1 cellular context compared by ENCODE assay signal in the genomic region with DNA sequence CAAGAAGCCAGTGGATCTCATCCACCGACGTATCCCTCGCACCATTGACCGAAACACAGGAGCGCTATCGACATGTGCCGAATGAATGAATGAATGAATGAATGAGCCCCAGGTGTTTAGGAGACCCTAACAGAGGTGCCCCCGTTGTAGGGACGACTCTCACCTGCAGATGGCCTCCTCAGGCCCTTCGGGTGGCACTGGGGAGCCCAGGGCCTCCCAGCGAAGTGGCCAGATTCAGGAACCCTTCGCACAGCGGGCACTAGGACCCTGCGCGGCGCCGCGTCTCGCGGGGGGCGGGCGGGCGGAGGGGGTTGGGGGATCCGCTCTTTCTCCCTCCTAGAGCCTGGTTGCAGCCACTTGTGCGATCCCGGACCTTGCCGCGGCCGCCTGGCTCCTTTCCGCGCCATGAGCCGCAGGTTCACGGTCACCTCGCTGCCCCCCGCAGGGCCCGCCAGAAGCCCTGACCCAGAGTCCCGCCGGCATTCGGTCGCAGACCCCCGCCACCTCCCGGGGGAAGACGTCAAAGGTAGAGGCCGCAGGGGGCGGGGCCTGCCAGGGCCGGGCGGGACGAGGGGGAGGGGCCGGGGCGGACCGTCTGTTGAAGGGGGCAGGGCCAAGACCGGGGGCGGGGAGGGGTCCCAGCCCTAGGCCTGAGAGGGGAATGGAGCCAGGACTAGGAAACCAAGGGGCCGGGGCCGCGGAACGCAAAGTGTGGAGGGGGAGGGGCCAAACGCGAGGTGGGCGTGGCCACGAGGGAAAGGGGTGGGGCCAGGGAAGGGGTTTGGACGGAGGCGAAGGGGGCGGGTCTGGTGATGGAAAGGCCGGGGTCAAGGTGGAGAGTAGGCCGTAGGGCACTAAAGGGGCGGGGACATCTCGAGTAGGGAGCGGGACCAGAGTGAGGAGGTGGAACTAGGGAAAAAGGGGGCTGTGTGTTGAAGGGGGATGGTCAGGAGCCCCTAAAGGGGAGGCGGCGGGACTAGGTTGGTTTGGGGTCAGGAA.
TF ChIP-seq lines count a peak whose summit lies in the region.

No MANE protein-coding gene starts in this region.

TF ChIP-seq in HEK293, 187 proteins besides CTCF, POLR2A, EP300 and RAD21 (continued from another document and continues in another):
- TF ChIP-seq ZSCAN30 (tag by site-specific recombination; IDR thresholded peaks at IDR 0.05): 0 out of 2 replicates have a peak, but pooled peaks have one; percentile 28
- no peak for TF ChIP-seq ZNF37A (tag by site-specific recombination; IDR thresholded peaks at IDR 0.05)
- no peak for TF ChIP-seq PRDM1 (tag by site-specific recombination; IDR thresholded peaks at IDR 0.05)
- TF ChIP-seq ZNF521 (tag by site-specific recombination; IDR thresholded peaks at IDR 0.05): no peak
- TF ChIP-seq, protein P1, sequence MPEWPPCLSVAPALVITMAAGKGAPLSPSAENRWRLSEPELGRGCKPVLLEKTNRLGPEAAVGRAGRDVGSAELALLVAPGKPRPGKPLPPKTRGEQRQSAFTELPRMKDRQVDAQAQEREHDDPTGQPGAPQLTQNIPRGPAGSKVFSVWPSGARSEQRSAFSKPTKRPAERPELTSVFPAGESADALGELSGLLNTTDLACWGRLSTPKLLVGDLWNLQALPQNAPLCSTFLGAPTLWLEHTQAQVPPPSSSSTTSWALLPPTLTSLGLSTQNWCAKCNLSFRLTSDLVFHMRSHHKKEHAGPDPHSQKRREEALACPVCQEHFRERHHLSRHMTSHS (tag by site-specific recombination; IDR thresholded peaks at IDR 0.05): no peak
- no peak for TF ChIP-seq ZNF16 (tag by site-specific recombination; IDR thresholded peaks at IDR 0.05; ENCODE audit: low read depth)
- TF ChIP-seq ZNF311 (tag by site-specific recombination; IDR thresholded peaks at IDR 0.05; ENCODE audit: borderline replicate concordance): no peak
- TF ChIP-seq BCL11B (tag by site-specific recombination; IDR thresholded peaks at IDR 0.05; ENCODE audit: low read depth): no peak
- TF ChIP-seq ZNF394 (tag by site-specific recombination; IDR thresholded peaks at IDR 0.05; ENCODE audit: borderline replicate concordance): no peak
- TF ChIP-seq, protein P2, sequence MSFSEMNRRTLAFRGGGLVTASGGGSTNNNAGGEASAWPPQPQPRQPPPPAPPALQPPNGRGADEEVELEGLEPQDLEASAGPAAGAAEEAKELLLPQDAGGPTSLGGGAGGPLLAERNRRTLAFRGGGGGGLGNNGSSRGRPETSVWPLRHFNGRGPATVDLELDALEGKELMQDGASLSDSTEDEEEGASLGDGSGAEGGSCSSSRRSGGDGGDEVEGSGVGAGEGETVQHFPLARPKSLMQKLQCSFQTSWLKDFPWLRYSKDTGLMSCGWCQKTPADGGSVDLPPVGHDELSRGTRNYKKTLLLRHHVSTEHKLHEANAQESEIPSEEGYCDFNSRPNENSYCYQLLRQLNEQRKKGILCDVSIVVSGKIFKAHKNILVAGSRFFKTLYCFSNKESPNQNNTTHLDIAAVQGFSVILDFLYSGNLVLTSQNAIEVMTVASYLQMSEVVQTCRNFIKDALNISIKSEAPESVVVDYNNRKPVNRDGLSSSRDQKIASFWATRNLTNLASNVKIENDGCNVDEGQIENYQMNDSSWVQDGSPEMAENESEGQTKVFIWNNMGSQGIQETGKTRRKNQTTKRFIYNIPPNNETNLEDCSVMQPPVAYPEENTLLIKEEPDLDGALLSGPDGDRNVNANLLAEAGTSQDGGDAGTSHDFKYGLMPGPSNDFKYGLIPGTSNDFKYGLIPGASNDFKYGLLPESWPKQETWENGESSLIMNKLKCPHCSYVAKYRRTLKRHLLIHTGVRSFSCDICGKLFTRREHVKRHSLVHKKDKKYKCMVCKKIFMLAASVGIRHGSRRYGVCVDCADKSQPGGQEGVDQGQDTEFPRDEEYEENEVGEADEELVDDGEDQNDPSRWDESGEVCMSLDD (tag by site-specific recombination; IDR thresholded peaks at IDR 0.05): no peak
- no peak for TF ChIP-seq ZNF510 (tag by site-specific recombination; IDR thresholded peaks at IDR 0.05; ENCODE audit: insufficient replicate concordance)
- TF ChIP-seq, protein P3, sequence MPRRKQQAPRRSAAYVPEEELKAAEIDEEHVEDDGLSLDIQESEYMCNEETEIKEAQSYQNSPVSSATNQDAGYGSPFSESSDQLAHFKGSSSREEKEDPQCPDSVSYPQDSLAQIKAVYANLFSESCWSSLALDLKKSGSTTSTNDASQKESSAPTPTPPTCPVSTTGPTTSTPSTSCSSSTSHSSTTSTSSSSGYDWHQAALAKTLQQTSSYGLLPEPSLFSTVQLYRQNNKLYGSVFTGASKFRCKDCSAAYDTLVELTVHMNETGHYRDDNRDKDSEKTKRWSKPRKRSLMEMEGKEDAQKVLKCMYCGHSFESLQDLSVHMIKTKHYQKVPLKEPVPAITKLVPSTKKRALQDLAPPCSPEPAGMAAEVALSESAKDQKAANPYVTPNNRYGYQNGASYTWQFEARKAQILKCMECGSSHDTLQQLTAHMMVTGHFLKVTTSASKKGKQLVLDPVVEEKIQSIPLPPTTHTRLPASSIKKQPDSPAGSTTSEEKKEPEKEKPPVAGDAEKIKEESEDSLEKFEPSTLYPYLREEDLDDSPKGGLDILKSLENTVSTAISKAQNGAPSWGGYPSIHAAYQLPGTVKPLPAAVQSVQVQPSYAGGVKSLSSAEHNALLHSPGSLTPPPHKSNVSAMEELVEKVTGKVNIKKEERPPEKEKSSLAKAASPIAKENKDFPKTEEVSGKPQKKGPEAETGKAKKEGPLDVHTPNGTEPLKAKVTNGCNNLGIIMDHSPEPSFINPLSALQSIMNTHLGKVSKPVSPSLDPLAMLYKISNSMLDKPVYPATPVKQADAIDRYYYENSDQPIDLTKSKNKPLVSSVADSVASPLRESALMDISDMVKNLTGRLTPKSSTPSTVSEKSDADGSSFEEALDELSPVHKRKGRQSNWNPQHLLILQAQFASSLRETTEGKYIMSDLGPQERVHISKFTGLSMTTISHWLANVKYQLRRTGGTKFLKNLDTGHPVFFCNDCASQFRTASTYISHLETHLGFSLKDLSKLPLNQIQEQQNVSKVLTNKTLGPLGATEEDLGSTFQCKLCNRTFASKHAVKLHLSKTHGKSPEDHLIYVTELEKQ (tag by site-specific recombination; IDR thresholded peaks at IDR 0.05; ENCODE audit: borderline replicate concordance): no peak
- TF ChIP-seq ZBTB7A (tag by site-specific recombination; IDR thresholded peaks at IDR 0.05; ENCODE audit: low read depth): peak; percentile 80; the same call in 1 of the 2 replicates
- no peak for TF ChIP-seq REPIN1 (tag by site-specific recombination; IDR thresholded peaks at IDR 0.05; ENCODE audit: low read depth)
- no peak for TF ChIP-seq ZNF624 (tag by site-specific recombination; IDR thresholded peaks at IDR 0.05)
- TF ChIP-seq ZNF350 (tag by site-specific recombination; IDR thresholded peaks at IDR 0.05): no peak
- no peak for TF ChIP-seq ZNF610 (tag by site-specific recombination; IDR thresholded peaks at IDR 0.05; ENCODE audit: borderline replicate concordance)
- no peak for TF ChIP-seq ZNF433 (tag by site-specific recombination; IDR thresholded peaks at IDR 0.05; ENCODE audit: low read depth)
- TF ChIP-seq ZNF112 (tag by site-specific recombination; IDR thresholded peaks at IDR 0.05): no peak
- no peak for TF ChIP-seq MYNN (tag by site-specific recombination; IDR thresholded peaks at IDR 0.05; ENCODE audit: borderline replicate concordance)
- no peak for TF ChIP-seq ZNF132 (tag by site-specific recombination; IDR thresholded peaks at IDR 0.05; ENCODE audit: borderline replicate concordance)
- TF ChIP-seq, protein P4, sequence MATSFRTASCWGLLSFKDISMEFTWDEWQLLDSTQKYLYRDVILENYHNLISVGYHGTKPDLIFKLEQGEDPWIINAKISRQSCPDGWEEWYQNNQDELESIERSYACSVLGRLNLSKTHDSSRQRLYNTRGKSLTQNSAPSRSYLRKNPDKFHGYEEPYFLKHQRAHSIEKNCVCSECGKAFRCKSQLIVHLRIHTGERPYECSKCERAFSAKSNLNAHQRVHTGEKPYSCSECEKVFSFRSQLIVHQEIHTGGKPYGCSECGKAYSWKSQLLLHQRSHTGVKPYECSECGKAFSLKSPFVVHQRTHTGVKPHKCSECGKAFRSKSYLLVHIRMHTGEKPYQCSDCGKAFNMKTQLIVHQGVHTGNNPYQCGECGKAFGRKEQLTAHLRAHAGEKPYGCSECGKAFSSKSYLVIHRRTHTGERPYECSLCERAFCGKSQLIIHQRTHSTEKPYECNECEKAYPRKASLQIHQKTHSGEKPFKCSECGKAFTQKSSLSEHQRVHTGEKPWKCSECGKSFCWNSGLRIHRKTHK (tag by site-specific recombination; IDR thresholded peaks at IDR 0.05): no peak
- TF ChIP-seq ZNF530 (tag by site-specific recombination; IDR thresholded peaks at IDR 0.05; ENCODE audit: low read depth): no peak
- no peak for TF ChIP-seq ZNF792 (tag by site-specific recombination; IDR thresholded peaks at IDR 0.05)
- no peak for TF ChIP-seq RBAK (tag by site-specific recombination; IDR thresholded peaks at IDR 0.05)
- TF ChIP-seq, protein P5, sequence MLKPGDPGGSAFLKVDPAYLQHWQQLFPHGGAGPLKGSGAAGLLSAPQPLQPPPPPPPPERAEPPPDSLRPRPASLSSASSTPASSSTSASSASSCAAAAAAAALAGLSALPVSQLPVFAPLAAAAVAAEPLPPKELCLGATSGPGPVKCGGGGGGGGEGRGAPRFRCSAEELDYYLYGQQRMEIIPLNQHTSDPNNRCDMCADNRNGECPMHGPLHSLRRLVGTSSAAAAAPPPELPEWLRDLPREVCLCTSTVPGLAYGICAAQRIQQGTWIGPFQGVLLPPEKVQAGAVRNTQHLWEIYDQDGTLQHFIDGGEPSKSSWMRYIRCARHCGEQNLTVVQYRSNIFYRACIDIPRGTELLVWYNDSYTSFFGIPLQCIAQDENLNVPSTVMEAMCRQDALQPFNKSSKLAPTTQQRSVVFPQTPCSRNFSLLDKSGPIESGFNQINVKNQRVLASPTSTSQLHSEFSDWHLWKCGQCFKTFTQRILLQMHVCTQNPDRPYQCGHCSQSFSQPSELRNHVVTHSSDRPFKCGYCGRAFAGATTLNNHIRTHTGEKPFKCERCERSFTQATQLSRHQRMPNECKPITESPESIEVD (tag by site-specific recombination; IDR thresholded peaks at IDR 0.05): no peak
- TF ChIP-seq ZFP69B (tag by site-specific recombination; IDR thresholded peaks at IDR 0.05): no peak
- TF ChIP-seq, protein P6, sequence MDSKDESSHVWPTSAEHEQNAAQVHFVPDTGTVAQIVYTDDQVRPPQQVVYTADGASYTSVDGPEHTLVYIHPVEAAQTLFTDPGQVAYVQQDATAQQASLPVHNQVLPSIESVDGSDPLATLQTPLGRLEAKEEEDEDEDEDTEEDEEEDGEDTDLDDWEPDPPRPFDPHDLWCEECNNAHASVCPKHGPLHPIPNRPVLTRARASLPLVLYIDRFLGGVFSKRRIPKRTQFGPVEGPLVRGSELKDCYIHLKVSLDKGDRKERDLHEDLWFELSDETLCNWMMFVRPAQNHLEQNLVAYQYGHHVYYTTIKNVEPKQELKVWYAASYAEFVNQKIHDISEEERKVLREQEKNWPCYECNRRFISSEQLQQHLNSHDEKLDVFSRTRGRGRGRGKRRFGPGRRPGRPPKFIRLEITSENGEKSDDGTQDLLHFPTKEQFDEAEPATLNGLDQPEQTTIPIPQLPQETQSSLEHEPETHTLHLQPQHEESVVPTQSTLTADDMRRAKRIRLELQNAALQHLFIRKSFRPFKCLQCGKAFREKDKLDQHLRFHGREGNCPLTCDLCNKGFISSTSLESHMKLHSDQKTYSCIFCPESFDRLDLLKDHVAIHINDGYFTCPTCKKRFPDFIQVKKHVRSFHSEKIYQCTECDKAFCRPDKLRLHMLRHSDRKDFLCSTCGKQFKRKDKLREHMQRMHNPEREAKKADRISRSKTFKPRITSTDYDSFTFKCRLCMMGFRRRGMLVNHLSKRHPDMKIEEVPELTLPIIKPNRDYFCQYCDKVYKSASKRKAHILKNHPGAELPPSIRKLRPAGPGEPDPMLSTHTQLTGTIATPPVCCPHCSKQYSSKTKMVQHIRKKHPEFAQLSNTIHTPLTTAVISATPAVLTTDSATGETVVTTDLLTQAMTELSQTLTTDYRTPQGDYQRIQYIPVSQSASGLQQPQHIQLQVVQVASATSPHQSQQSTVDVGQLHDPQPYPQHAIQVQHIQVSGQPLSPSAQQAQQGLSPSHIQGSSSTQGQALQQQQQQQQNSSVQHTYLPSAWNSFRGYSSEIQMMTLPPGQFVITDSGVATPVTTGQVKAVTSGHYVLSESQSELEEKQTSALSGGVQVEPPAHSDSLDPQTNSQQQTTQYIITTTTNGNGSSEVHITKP (tag by site-specific recombination; IDR thresholded peaks at IDR 0.05): peak; percentile 64
- peak; percentile 44; the same call in 1 of the 2 replicates for TF ChIP-seq ZFHX2 (tag by site-specific recombination; conservative IDR thresholded peaks at IDR 0.05)
- TF ChIP-seq, protein P7, sequence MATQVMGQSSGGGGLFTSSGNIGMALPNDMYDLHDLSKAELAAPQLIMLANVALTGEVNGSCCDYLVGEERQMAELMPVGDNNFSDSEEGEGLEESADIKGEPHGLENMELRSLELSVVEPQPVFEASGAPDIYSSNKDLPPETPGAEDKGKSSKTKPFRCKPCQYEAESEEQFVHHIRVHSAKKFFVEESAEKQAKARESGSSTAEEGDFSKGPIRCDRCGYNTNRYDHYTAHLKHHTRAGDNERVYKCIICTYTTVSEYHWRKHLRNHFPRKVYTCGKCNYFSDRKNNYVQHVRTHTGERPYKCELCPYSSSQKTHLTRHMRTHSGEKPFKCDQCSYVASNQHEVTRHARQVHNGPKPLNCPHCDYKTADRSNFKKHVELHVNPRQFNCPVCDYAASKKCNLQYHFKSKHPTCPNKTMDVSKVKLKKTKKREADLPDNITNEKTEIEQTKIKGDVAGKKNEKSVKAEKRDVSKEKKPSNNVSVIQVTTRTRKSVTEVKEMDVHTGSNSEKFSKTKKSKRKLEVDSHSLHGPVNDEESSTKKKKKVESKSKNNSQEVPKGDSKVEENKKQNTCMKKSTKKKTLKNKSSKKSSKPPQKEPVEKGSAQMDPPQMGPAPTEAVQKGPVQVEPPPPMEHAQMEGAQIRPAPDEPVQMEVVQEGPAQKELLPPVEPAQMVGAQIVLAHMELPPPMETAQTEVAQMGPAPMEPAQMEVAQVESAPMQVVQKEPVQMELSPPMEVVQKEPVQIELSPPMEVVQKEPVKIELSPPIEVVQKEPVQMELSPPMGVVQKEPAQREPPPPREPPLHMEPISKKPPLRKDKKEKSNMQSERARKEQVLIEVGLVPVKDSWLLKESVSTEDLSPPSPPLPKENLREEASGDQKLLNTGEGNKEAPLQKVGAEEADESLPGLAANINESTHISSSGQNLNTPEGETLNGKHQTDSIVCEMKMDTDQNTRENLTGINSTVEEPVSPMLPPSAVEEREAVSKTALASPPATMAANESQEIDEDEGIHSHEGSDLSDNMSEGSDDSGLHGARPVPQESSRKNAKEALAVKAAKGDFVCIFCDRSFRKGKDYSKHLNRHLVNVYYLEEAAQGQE (tag by site-specific recombination; IDR thresholded peaks at IDR 0.05): no peak
- no peak for TF ChIP-seq ZNF701 (tag by site-specific recombination; IDR thresholded peaks at IDR 0.05)
- TF ChIP-seq TCF7L2 (IDR thresholded peaks at IDR 0.05; ENCODE audit: borderline replicate concordance, low read depth, low read length): no peak
- no peak for TF ChIP-seq ZNF843 (tag by site-specific recombination; IDR thresholded peaks at IDR 0.05)
- no peak for TF ChIP-seq ZNF596 (tag by site-specific recombination; IDR thresholded peaks at IDR 0.05)
- TF ChIP-seq ZNF555 (tag by site-specific recombination; conservative IDR thresholded peaks at IDR 0.05): no peak
- 0 out of 2 replicates have a peak, but pooled peaks have one; percentile 33 for TF ChIP-seq ZBTB48 (tag by site-specific recombination; IDR thresholded peaks at IDR 0.05)
- peak; percentile 33; the same call in 1 of the 2 replicates for TF ChIP-seq KLF10 (tag by site-specific recombination; IDR thresholded peaks at IDR 0.05)
- TF ChIP-seq KLF9 (tag by site-specific recombination; IDR thresholded peaks at IDR 0.05; ENCODE audit: low read depth): peak; percentile 98
- TF ChIP-seq ZNF174 (tag by site-specific recombination; IDR thresholded peaks at IDR 0.05): no peak
